2 cellular contexts compared by ENCODE assay signal in the genomic region with DNA sequence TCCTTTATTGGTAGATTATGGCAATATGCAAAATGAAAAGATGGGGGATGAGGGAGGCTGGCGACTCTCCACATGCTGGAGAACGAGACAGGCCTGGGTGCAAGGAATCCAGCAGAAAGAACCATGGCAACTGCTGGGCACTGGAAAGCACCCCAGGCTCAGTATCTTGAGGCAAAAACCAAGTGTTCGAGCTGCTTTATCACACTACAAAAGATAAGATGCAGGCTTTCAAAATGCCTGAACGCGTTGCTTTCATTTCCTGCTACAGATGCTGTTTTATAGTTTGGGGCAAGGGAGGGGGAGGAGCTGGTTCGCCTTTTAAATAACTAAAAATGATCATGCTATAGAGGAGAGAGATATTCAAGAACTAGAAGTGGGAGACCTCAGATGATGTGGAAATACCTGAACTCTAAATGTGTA.
TF ChIP-seq lines count a peak whose summit lies in the region.

No MANE protein-coding gene starts in this region.

TF ChIP-seq in SK-N-SH, 30 proteins besides CTCF, POLR2A, EP300 and RAD21 (continued from another document):
- TF ChIP-seq NRF1 (IDR thresholded peaks at IDR 0.05; ENCODE audit: low read depth, low read length) (no peak), FOXJ3 (CRISPR knock-in tag; IDR thresholded peaks at IDR 0.05) (no peak), EZH2phosphoT487 (IDR thresholded peaks at IDR 0.05; ENCODE audit: borderline replicate concordance, low read depth) (no peak), ZBTB33 (IDR thresholded peaks at IDR 0.05; ENCODE audit: borderline replicate concordance, low read depth) (no peak), CHD2 (IDR thresholded peaks at IDR 0.05; ENCODE audit: low read length, partially characterized antibody) (no peak), TAF1 (IDR thresholded peaks at IDR 0.05; ENCODE audit: borderline replicate concordance, low read depth, low read length) (no peak)

TF ChIP-seq in SK-N-SH treated with all-trans-retinoic acid at 6 μM for 48 hours, 23 proteins besides CTCF, POLR2A, EP300 and RAD21 (continued from another document):
- TF ChIP-seq GLIS3 (CRISPR knock-in tag; IDR thresholded peaks at IDR 0.05) (no peak), RARB (CRISPR knock-in tag; IDR thresholded peaks at IDR 0.05) (no peak), SNAI2 (CRISPR knock-in tag; IDR thresholded peaks at IDR 0.05) (no peak), CSRNP3 (CRISPR knock-in tag; IDR thresholded peaks at IDR 0.05) (no peak), ZNF8 (CRISPR knock-in tag; IDR thresholded peaks at IDR 0.05) (no peak), PPARA (CRISPR knock-in tag; IDR thresholded peaks at IDR 0.05; ENCODE audit: borderline replicate concordance) (no peak), BACH2 (CRISPR knock-in tag; IDR thresholded peaks at IDR 0.05; ENCODE audit: borderline replicate concordance) (no peak), CSDC2 (CRISPR knock-in tag; IDR thresholded peaks at IDR 0.05) (no peak), ISL1 (CRISPR knock-in tag; IDR thresholded peaks at IDR 0.05) (no peak)
- TF ChIP-seq, protein P1, sequence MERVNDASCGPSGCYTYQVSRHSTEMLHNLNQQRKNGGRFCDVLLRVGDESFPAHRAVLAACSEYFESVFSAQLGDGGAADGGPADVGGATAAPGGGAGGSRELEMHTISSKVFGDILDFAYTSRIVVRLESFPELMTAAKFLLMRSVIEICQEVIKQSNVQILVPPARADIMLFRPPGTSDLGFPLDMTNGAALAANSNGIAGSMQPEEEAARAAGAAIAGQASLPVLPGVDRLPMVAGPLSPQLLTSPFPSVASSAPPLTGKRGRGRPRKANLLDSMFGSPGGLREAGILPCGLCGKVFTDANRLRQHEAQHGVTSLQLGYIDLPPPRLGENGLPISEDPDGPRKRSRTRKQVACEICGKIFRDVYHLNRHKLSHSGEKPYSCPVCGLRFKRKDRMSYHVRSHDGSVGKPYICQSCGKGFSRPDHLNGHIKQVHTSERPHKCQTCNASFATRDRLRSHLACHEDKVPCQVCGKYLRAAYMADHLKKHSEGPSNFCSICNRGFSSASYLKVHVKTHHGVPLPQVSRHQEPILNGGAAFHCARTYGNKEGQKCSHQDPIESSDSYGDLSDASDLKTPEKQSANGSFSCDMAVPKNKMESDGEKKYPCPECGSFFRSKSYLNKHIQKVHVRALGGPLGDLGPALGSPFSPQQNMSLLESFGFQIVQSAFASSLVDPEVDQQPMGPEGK (CRISPR knock-in tag; IDR thresholded peaks at IDR 0.05; ENCODE audit: borderline replicate concordance): no peak
